15 cellular contexts compared by ENCODE assay signal in the genomic region with DNA sequence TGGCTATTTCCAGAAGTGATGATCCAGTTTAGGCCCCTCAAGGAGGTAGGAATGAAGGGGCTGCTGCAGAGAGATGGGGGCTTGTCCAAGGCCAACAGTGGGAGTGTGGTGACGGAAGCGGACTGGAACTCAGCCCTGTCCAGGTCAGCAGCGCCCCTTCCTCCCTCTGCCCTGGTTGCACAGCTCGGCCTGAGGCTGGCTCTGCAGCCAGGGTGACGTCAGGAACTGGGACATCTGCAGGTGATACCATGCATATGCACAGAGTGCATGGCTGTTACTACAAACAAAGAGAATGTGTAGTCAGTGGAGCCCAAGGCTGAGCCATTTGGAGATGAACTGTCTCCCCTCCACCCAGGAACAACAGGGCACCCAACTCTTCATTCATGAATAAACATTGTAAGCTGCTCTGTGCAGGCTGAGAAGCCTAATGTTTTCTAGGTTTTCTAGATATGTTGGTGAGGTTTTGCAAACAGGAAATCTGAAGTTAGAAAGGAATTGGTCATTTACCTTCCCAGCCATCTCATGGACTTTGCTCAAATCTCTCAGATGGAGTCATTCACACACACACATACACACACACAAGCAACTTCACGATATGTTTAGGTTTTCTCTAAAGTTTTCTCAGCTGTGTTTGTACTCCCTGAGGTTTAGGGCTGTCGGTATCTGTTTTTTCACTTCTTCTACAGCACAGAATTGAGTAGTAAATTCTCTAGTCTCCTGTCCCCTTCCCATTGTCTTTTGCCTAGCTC.
A peak's percentile ranks its signal among the peaks of the same experiment; 100 is the strongest.
DNase-seq lines count a peak whose midpoint lies in the region; ATAC-seq, FAIRE-seq and TF ChIP-seq lines count a peak whose summit lies in the region.
"Had no signal": no experiment of that assay in that cellular context is flagged by ENCODE, and none has a peak within 500 bp of the region (broad histone marks: within the 10 kb centered on the region; RNA-seq: fewer than 3 reads in every experiment).

No MANE protein-coding gene starts in this region.

- H3K4me3 ChIP-seq in mucosa of descending colon (no peak overlapping the region), breast epithelium (no peak overlapping the region)
- H3K4me3 ChIP-seq: PC-9 had no signal

- peaks cover 42% of the 10 kb centered on the region for H3K27me3 Mint-ChIP-seq in activated T-cell treated with anti-CD3 and anti-CD28 coated beads, Interleukin-2, amount 50 U/mL, for 24 hours

- no peak for TF ChIP-seq POLR2A in GM12891 (IDR thresholded peaks at IDR 0.05; ENCODE audit: low read depth, low read length)
- no peak for TF ChIP-seq POLR2A in breast epithelium (IDR thresholded peaks at IDR 0.05)
- TF ChIP-seq POLR2A in H54 (IDR thresholded peaks at IDR 0.05; ENCODE audit: low read depth, low read length) = no peak

- H3K9me3 ChIP-seq in mucosa of descending colon (no peaks in the 10 kb centered on the region), breast epithelium (no peaks in the 10 kb centered on the region)
- H3K9me3 ChIP-seq: BE2C had no signal

- H3K36me3 Mint-ChIP-seq in activated T-cell treated with anti-CD3 and anti-CD28 coated beads, Interleukin-2, amount 50 U/mL, for 24 hours (ENCODE audit: low read depth) = no peaks in the 10 kb centered on the region

- H3K27me3 ChIP-seq in breast epithelium = peaks cover 0 to 11% of the 10 kb centered on the region in 2 donors
- H3K27me3 ChIP-seq: BE2C had no signal

- H3K4me3 Mint-ChIP-seq in activated T-cell treated with anti-CD3 and anti-CD28 coated beads, Interleukin-2, amount 50 U/mL, for 24 hours = no peak overlapping the region

- no peaks in the 10 kb centered on the region for H3K4me1 ChIP-seq in mucosa of descending colon (ENCODE audit: low read depth)
- no peaks in the 10 kb centered on the region for H3K4me1 ChIP-seq in breast epithelium
- H3K4me1 ChIP-seq: BE2C had no signal

- peaks cover 5% of the 10 kb centered on the region for H3K4me1 Mint-ChIP-seq in activated T-cell treated with anti-CD3 and anti-CD28 coated beads, Interleukin-2, amount 50 U/mL, for 24 hours (ENCODE audit: low read depth)

- intact Hi-C loops in mucosa of descending colon (cut with DNase I, micrococcal nuclease) (no loop called here), breast epithelium (cut with DNase I; ENCODE audit: low total_unique reads) (no loop called here)

- DNase-seq in GM12891 (ENCODE audit: insufficient read length, low spot score) (no peak), NAMALWA (ENCODE audit: low spot score) (peak; percentile 79), mucosa of descending colon (no peak), breast epithelium (ENCODE audit: low spot score in 2 of 2) (no peak), H54 (ENCODE audit: insufficient read length, low spot score) (no peak)
- DNase-seq in activated CD4-positive, CD25-positive, alpha-beta regulatory T cell treated with anti-CD3 and anti-CD28 coated beads, Interleukin-2, amount 50 U/mL, for 72 hours = no peak
- DNase-seq in activated T-cell treated with anti-CD3 and anti-CD28 coated beads, Interleukin-2, amount 50 U/mL, for 24 hours = no peak
- DNase-seq: BE2C, hippocampal formation, NCI-H1048, NCI-H2227 treated with DMSO at 0.1 percent for 48 hours, PC-9 had no signal

- no peak overlapping the region for H3K27ac Mint-ChIP-seq in activated T-cell treated with anti-CD3 and anti-CD28 coated beads, Interleukin-2, amount 50 U/mL, for 24 hours

- no peak for TF ChIP-seq CTCF in mucosa of descending colon (IDR thresholded peaks at IDR 0.05)
- no peak for TF ChIP-seq CTCF in breast epithelium (IDR thresholded peaks at IDR 0.05)

- H3K36me3 ChIP-seq in mucosa of descending colon (ENCODE audit: low read depth) = no peaks in the 10 kb centered on the region
- H3K36me3 ChIP-seq in breast epithelium = no peaks in the 10 kb centered on the region
- H3K36me3 ChIP-seq: BE2C had no signal

- no peak for FAIRE-seq in GM12891 (lab: Jason Lieb, UNC)
- FAIRE-seq in H54 (lab: Jason Lieb, UNC) = no peak

- no peaks in the 10 kb centered on the region for H3K9me3 Mint-ChIP-seq in activated T-cell treated with anti-CD3 and anti-CD28 coated beads, Interleukin-2, amount 50 U/mL, for 24 hours

- no peak overlapping the region for H3K27ac ChIP-seq in breast epithelium
- H3K27ac ChIP-seq: PC-9, VCaP had no signal

- ATAC-seq in GM19455 (IDR thresholded peaks at IDR 0.05; ENCODE audit: unreplicated experiment) (peak; percentile 31), mucosa of descending colon (peak; percentile 36)
- ATAC-seq: left lobe of liver had no signal

TF ChIP-seq in GM12891, 5 proteins besides CTCF, POLR2A, EP300 and RAD21:
- peak; percentile 62; the same call in 1 of the 2 replicates for TF ChIP-seq POU2F2 (IDR thresholded peaks at IDR 0.05; ENCODE audit: low read depth, low read length)
- no peak for TF ChIP-seq POLR2AphosphoS5 (IDR thresholded peaks at IDR 0.05; ENCODE audit: low read depth, low read length)
